ENCODE assay signal across 9 cellular contexts in genomic region chr6:41092421-41093140, GRCh38. TPM values are rescaled to one million over a fixed set of nuclear protein-coding genes. Genes with fewer than 3 reads are reported as not detected.
DNase-seq lines count a peak whose midpoint lies in the region; ATAC-seq and TF ChIP-seq lines count a peak whose summit lies in the region.
"Had no signal": no experiment of that assay in that cellular context is flagged by ENCODE, and none has a peak within 500 bp of the region (broad histone marks: within the 10 kb centered on the region; RNA-seq: fewer than 3 reads in every experiment).

No MANE protein-coding gene starts in this region.

- DNase-seq in AG10803 (ENCODE audit: low read depth) (peak; percentile 26), GM10266 (ENCODE audit: extremely low spot score) (peak; percentile 35), OCI-LY7 (ENCODE audit: low spot score) (peak; percentile 36), fibroblast of villous mesenchyme (ENCODE audit: low read depth) (peak; percentile 26), retina (no peak), caudate nucleus (lab: John Stamatoyannopoulos, UW) (no peak), activated T-cell treated with anti-CD3 and anti-CD28 coated beads for 4 hours (no peak)

- CTCF ChIA-PET in OCI-LY7 (lab: Charles Lee; ENCODE audit: unreplicated experiment) = interaction anchor here (0.8 kb wide), 1 partner anchor 90 kb away, joined by 4 read pairs; no protein-coding TSS in a partner anchor

- no peaks in the 10 kb centered on the region for H3K27me3 Mint-ChIP-seq in activated T-helper 17 cell treated with anti-CD3 and anti-CD28 coated beads, Interleukin-2, amount 50 U/mL, for 72 hours

- no peak overlapping the region for H3K27ac Mint-ChIP-seq in activated T-helper 17 cell treated with anti-CD3 and anti-CD28 coated beads, Interleukin-2, amount 50 U/mL, for 72 hours

- peaks cover 99% of the 10 kb centered on the region for H3K36me3 Mint-ChIP-seq in activated T-helper 17 cell treated with anti-CD3 and anti-CD28 coated beads, Interleukin-2, amount 50 U/mL, for 72 hours (ENCODE audit: low read depth)

- no peak overlapping the region for H3K4me3 Mint-ChIP-seq in activated T-helper 17 cell treated with anti-CD3 and anti-CD28 coated beads, Interleukin-2, amount 50 U/mL, for 72 hours

- no peaks in the 10 kb centered on the region for H3K9me3 ChIP-seq in OCI-LY7 (ENCODE audit: low read length)

- no TSS peak for BruUV-seq in OCI-LY7 (replicated peaks; lab: Mats Ljungman, UMichigan)

- peaks cover 98% of the 10 kb centered on the region for H3K36me3 ChIP-seq in OCI-LY7 (ENCODE audit: insufficient read depth, low read length)

- H2AFZ ChIP-seq in OCI-LY7 (ENCODE audit: low read length) = no peak overlapping the region

- TF ChIP-seq CTCF in AG10803 (conservative IDR thresholded peaks at IDR 0.05; ENCODE audit: low read length) (peak; percentile 51), GM10266 (IDR thresholded peaks at IDR 0.05; ENCODE audit: control insufficient read depth, insufficient read depth, low read depth, missing control alignments) (peak; percentile 29), OCI-LY7 (conservative IDR thresholded peaks at IDR 0.05; ENCODE audit: low read length) (peak; percentile 77), fibroblast of villous mesenchyme (IDR thresholded peaks at IDR 0.05; ENCODE audit: insufficient read depth, low read depth, low read length) (peak; percentile 40)

- H3K9me2 ChIP-seq in OCI-LY7 (ENCODE audit: insufficient read depth, low read length) = no peaks in the 10 kb centered on the region

- no peaks in the 10 kb centered on the region for H3K9me3 Mint-ChIP-seq in activated T-helper 17 cell treated with anti-CD3 and anti-CD28 coated beads, Interleukin-2, amount 50 U/mL, for 72 hours

- no peak overlapping the region for H3K4me2 ChIP-seq in OCI-LY7 (ENCODE audit: low read length)

- H3K27ac ChIP-seq in OCI-LY7 (ENCODE audit: low read depth, low read length, poor library complexity, severe bottlenecking) (no peak overlapping the region), caudate nucleus (ENCODE audit: low read depth, low read length) (no peak overlapping the region)

- intact Hi-C loops in OCI-LY7 (cut with micrococcal nuclease; ENCODE audit: unreplicated experiment) = loop anchor here (1.0 to 2.0 kb wide), 2 partner anchors 90 to 226 kb away; no protein-coding TSS in a partner anchor

- peaks cover 9% of the 10 kb centered on the region for H3K4me1 Mint-ChIP-seq in activated T-helper 17 cell treated with anti-CD3 and anti-CD28 coated beads, Interleukin-2, amount 50 U/mL, for 72 hours

- no peaks in the 10 kb centered on the region for H3K4me1 ChIP-seq in OCI-LY7 (ENCODE audit: insufficient read depth, low read length, poor library complexity, severe bottlenecking)

- peaks cover 4% of the 10 kb centered on the region; the same call in 1 of the 2 replicates for H3K79me2 ChIP-seq in OCI-LY7 (ENCODE audit: insufficient read depth, low read depth, low read length)

- POLR2A ChIA-PET in OCI-LY7 (lab: Charles Lee) = interaction anchor here (0.9 to 2.0 kb wide), 2 partner anchors 90 to 108 kb away, joined by 3 to 7 read pairs; partner anchors contain the start of gene TREML2

- no peak for ATAC-seq in activated T-helper 17 cell treated with anti-CD3 and anti-CD28 coated beads, Interleukin-2, amount 50 U/mL, for 72 hours (replicated peaks)

- H3K4me3 ChIP-seq in AG10803 (ENCODE audit: low read length) (no peak overlapping the region), OCI-LY7 (ENCODE audit: low read depth, low read length, poor library complexity, severe bottlenecking) (no peak overlapping the region), fibroblast of villous mesenchyme (ENCODE audit: low read depth, low read length) (no peak overlapping the region)

- peaks cover 5% of the 10 kb centered on the region for H4K20me1 ChIP-seq in OCI-LY7 (ENCODE audit: insufficient read depth, low read length)

RNA-seq across cellular contexts. Expression of gene NFYA, which starts 19.8 kb away (rescaled TPM):
- total RNA-seq in OCI-LY7 (2014; rRNA removed; shearing (Covaris generic)) = 23.5 and 29.5 TPM in 2 replicates
- 46.4 and 47.9 TPM in 2 replicates for total RNA-seq in OCI-LY7 (2022)
- 7.7 and 10.4 TPM in 2 replicates for total RNA-seq in fibroblast of villous mesenchyme
- 10 to 100 TPM; 23.3 to 25.0 TPM for total RNA-seq in activated T-helper 17 cell treated with anti-CD3 and anti-CD28 coated beads, Interleukin-2, amount 50 U/mL, for 72 hours

RNA-seq across cellular contexts. Expression of gene OARD1, which starts 20.4 kb away (rescaled TPM):
- total RNA-seq in OCI-LY7 (2014; rRNA removed; shearing (Covaris generic)) = 19.5 and 21.0 TPM in 2 replicates
- 41.6 and 47.9 TPM in 2 replicates for total RNA-seq in OCI-LY7 (2022)
- 3.2 and 4.7 TPM in 2 replicates for total RNA-seq in fibroblast of villous mesenchyme
- 10 to 100 TPM; 31.8 to 41.2 TPM for total RNA-seq in activated T-helper 17 cell treated with anti-CD3 and anti-CD28 coated beads, Interleukin-2, amount 50 U/mL, for 72 hours

RNA-seq across cellular contexts. Expression of gene APOBEC2, which starts 39.6 kb away (rescaled TPM):
- total RNA-seq in OCI-LY7 (2014; rRNA removed; shearing (Covaris generic)) = not detected in 2 replicates
- total RNA-seq in OCI-LY7 (2022) = not detected in 2 replicates
- not detected in 2 replicates for total RNA-seq in fibroblast of villous mesenchyme
- not detected for total RNA-seq in activated T-helper 17 cell treated with anti-CD3 and anti-CD28 coated beads, Interleukin-2, amount 50 U/mL, for 72 hours
- total RNA-seq: T-helper 1 cell treated with Interleukin-12 subunit alpha and Interleukin-12 subunit beta and Interleukin-4 antibody, amounts not matched to agents 30 ng/mL and 1 ng/mL, for 36 hours had no signal

RNA-seq across cellular contexts. Expression of gene TSPO2, which starts 50.3 kb away (rescaled TPM):
- not detected in 2 replicates for total RNA-seq in OCI-LY7 (2014; rRNA removed; shearing (Covaris generic))
- total RNA-seq in OCI-LY7 (2022) (not detected in 2 replicates), fibroblast of villous mesenchyme (not detected in 2 replicates)
- total RNA-seq in activated T-helper 17 cell treated with anti-CD3 and anti-CD28 coated beads, Interleukin-2, amount 50 U/mL, for 72 hours = not detected
- total RNA-seq: T-helper 1 cell treated with Interleukin-12 subunit alpha and Interleukin-12 subunit beta and Interleukin-4 antibody, amounts not matched to agents 30 ng/mL and 1 ng/mL, for 36 hours had no signal

RNA-seq across cellular contexts. Expression of gene UNC5CL, which starts 53.6 kb away (rescaled TPM):
- total RNA-seq in OCI-LY7 (2014; rRNA removed; shearing (Covaris generic)) = 0.62 and 0.85 TPM in 2 replicates
- total RNA-seq in OCI-LY7 (2022) (0.49 and 0.63 TPM in 2 replicates), fibroblast of villous mesenchyme (under 0.01 TPM in 2 replicates)
- total RNA-seq in activated T-helper 17 cell treated with anti-CD3 and anti-CD28 coated beads, Interleukin-2, amount 50 U/mL, for 72 hours = 1 to 10 TPM; 2.9 to 6.7 TPM

Comparison
In these comparisons a context has a peak if more than half of its experiments do, and no peak if none do; other contexts are left out.
1. DNase-seq: peak in AG10803 (single experiment), GM10266 (single experiment), OCI-LY7 (single experiment) and fibroblast of villous mesenchyme (single experiment); none in retina (single experiment), caudate nucleus (0 of 61) and activated T-cell treated with anti-CD3 and anti-CD28 coated beads for 4 hours (single experiment).
2. Peak in every context shown above with its lines, with median percentiles within 50 percentile points of each other: CTCF ChIP-seq.